22 cellular contexts compared by ENCODE assay signal in the genomic region with DNA sequence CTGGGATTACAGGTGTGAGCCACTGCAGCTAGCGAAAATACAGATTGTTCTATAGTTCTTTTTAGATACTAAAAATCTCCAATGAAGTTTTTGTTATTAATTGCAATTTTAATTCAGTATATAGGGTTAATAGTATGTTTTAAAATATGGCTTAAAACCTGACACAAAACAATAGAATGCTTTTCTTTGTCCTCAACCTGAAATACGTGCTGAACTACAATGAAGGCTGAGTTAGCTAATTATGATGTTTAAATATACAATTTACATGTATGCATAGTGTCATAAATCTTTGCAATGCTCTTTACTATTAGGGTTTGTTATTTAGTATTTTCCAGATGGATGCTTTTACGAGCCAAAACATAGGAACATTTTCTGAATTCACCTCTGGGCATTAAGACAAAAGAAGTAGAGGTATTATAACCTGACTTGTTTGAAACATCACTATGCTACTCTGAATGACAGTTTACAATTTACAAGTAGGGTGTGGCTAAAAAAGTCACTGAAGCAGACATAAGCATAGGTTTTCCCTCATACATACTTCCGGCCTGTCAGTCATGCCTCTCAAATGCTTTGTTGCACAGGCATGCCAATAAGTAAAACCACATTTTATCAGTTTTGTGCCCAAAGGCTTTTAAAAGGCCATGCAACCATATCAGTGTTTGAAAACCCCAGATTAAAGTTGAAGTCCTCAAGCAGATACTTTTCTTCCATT.
A peak's percentile ranks its signal among the peaks of the same experiment; 100 is the strongest.
DNase-seq lines count a peak whose midpoint lies in the region; ATAC-seq lines count a peak whose summit lies in the region.
"Had no signal": no experiment of that assay in that cellular context is flagged by ENCODE, and none has a peak within 500 bp of the region (broad histone marks: within the 10 kb centered on the region; RNA-seq: fewer than 3 reads in every experiment).

No MANE protein-coding gene starts in this region.

- no peak overlapping the region for H3K4me3 ChIP-seq in BLaER1
- no peak overlapping the region for H3K4me3 ChIP-seq in Jurkat, Clone E6-1 (ENCODE audit: low read length)
- H3K4me3 ChIP-seq: breast epithelium, left lung, testis had no signal

- DNase-seq in Jurkat, Clone E6-1 (ENCODE audit: low read depth, low spot score), result peak; percentile 37
- DNase-seq in RKO (ENCODE audit: low spot score) (peak; percentile 1), glomerular visceral epithelial cell (ENCODE audit: extremely low spot score) (peak; percentile 18), Kasumi-1 (lab: John Stamatoyannopoulos, UW) (no peak), NCI-H1105 treated with DMSO at 0.1 percent for 48 hours (lab: John Stamatoyannopoulos, UW) (no peak)
- DNase-seq: activated CD4-positive, alpha-beta T cell treated with anti-CD3 and anti-CD28 coated beads, Interleukin-2, amount 50 U/mL, for 48 hours; activated gamma-delta T cell treated with Interleukin-2 at 50 U/mL for 16 hours; cortex of kidney; EL; head of caudate nucleus; midbrain; NCI-H1694 treated with DMSO at 0.1 percent for 48 hours; NCI-H446; SHP77 treated with DMSO at 0.1 percent for 48 hours; testis had no signal

- no peaks in the 10 kb centered on the region for H4K20me1 ChIP-seq in BLaER1

- H3K36me3 ChIP-seq in BLaER1, result no peaks in the 10 kb centered on the region
- H3K36me3 ChIP-seq: breast epithelium, left lung had no signal

- H3K4me1 ChIP-seq in BLaER1, result peaks cover 17% of the 10 kb centered on the region
- H3K4me1 ChIP-seq: breast epithelium, left lung, testis had no signal

- H3K4me2 ChIP-seq in BLaER1, result peak overlapping the region; percentile 50

- ATAC-seq in HG02642 (IDR thresholded peaks at IDR 0.05; ENCODE audit: poor library complexity, unreplicated experiment) (no peak), GM18909 (IDR thresholded peaks at IDR 0.05; ENCODE audit: poor library complexity, unreplicated experiment) (no peak)
- ATAC-seq: left lung; stimulated activated effector memory CD8-positive, alpha-beta T cell treated with anti-CD3 and anti-CD28 coated beads, Interleukin-12 subunit alpha, Interleukin-12 subunit beta, amount 100 ng/mL, for 72 hours; WTC11 had no signal

- no peaks in the 10 kb centered on the region for H3K9me3 ChIP-seq in BLaER1
- H3K9me3 ChIP-seq: testis had no signal

- no peak overlapping the region for H3K9ac ChIP-seq in BLaER1

- H3K27ac ChIP-seq in BLaER1, result 0 out of 2 replicates have a peak overlapping the region, but pooled peaks have one; percentile 5
- H3K27ac ChIP-seq: breast epithelium, left lung, testis had no signal

- no peaks in the 10 kb centered on the region for H3K27me3 ChIP-seq in BLaER1
- H3K27me3 ChIP-seq: breast epithelium, left lung, testis had no signal

Comparison
In these comparisons a context has a peak if more than half of its experiments do, and no peak if none do; other contexts are left out.
1. DNase-seq: peak in Jurkat, Clone E6-1 (single experiment), RKO (single experiment) and glomerular visceral epithelial cell (single experiment); none in Kasumi-1 (0 of 2) and NCI-H1105 treated with DMSO at 0.1 percent for 48 hours (single experiment).